10 cellular contexts compared by ENCODE assay signal in the genomic region with DNA sequence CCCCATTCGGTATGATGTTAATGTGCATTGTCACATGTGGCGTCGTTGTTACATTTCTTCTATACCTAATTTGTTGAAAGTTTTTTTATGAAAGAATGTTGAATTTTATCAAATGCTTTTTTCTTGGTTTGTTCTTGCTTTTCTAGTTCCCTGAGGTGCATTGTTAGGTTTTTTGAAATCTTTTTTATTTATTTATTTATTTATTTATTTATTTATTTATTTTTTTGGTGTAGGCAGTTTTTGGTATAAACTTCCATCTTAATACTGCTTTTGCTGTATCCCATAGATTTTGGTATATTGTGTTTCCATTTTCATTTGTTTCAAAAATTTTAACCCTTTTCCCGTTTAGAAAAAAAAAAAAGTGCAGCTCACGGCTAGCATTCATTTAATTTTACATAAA.
"Had no signal": no experiment of that assay in that cellular context is flagged by ENCODE, and none has a peak within 500 bp of the region (broad histone marks: within the 10 kb centered on the region; RNA-seq: fewer than 3 reads in every experiment).

No MANE protein-coding gene starts in this region.

- H3K4me3 ChIP-seq: GM23338 had no signal

- H2AFZ ChIP-seq: GM23338 had no signal

- FAIRE-seq: H1, H54, HepG2 had no signal

- ATAC-seq: GM23338, HepG2 had no signal

- H3K27ac ChIP-seq: HL-60, KMS-11 had no signal

- H3K4me2 ChIP-seq: GM23338, KMS-11 had no signal

- H3K9ac ChIP-seq: KMS-11 had no signal

- DNase-seq: H9, HCEC 1CT, Karpas-422, KBM-7 had no signal
